In the genomic region with DNA sequence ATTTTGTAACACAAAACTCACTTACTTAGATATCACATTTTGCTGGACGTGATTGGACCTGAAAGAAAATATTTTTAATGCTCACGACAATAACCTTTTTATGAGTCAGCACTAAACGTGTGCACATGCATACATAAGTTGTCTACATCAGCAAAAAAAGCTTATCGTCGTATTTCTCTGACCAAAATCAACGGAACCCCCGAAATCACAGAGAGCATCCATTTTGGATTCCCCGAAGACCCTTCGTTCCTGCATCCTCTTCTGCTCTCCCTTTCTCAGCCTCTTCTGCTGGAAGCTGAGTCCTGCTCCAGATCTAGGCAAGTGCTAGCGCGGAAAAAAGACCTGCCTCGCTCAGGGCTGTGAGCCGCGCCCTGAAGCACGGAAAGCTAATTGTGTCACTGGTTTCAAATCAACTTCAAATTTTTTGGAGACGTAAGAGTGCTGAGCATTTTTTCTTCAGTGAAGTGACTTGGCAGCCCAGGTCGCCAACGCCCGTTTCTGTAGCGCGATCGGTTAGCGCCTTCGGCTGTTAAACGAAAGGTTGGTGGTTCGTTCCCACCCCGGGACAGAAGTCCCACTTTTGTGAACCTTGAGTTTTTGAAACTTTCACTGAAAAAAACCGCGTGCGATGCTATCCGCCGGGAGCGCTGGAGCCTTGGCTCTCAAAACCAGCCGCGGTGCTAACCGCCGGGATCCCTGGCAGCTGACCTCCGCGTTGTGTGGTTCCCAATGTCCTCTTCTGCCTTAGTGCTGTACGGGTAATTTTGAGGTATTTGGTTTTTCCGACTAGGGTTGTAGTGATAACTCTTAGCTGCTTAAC, we compare ENCODE assay signal across 8 cellular contexts. TPM values are rescaled to one million over a fixed set of nuclear protein-coding genes. Genes with fewer than 3 reads are reported as not detected.
DNase-seq lines count a peak whose midpoint lies in the region; ATAC-seq lines count a peak whose summit lies in the region.
"Not testable (repeated sequence)": the region's sequence is repeated elsewhere in the genome, so short reads cannot be mapped to it uniquely, and the experiment has no call there.

No MANE protein-coding gene starts in this region.

- not testable (repeated sequence) for H3K27ac ChIP-seq in ACC112 (ENCODE audit: low read depth, low read length); SJCRH30

- H2AFZ ChIP-seq in ACC112 (ENCODE audit: low read length, unreplicated experiment) = peak overlapping the region; percentile 76

- H3K79me2 ChIP-seq in ACC112 (ENCODE audit: control insufficient read depth, insufficient read depth, low read length, unreplicated experiment) = not testable (repeated sequence)

- peak; percentile 54 for DNase-seq in HPDE6-E6E7 (ENCODE audit: extremely low spot score)
- DNase-seq in SJCRH30 = peak; percentile 13 to 41
- DNase-seq in activated T-helper 9 cell treated with anti-CD3 and anti-CD28 coated beads, Interleukin-2, amount 50 U/mL, for 16 hours (ENCODE audit: low read depth) = peak; percentile 47
- peak; percentile 41 to 64 for DNase-seq in memory B cell (ENCODE audit: low spot score in 2 of 2)
- DNase-seq in stimulated activated CD4-positive, alpha-beta T cell treated with anti-CD3 and anti-CD28 coated beads, Interleukin-1b, Interleukin-23, amount 100 ng/mL, for 24 hours (ENCODE audit: low read depth in 4 of 4, low spot score in 1 of 4) = peak; percentile 59 to 88 (median 74)

- H3K4me3 Mint-ChIP-seq in memory B cell = peak overlapping the region; percentile 94

- not testable (repeated sequence) for H3K36me3 ChIP-seq in ACC112 (ENCODE audit: insufficient read depth, low read length); SJCRH30

- ATAC-seq in GM18868 (IDR thresholded peaks at IDR 0.05; ENCODE audit: unreplicated experiment) (peak; percentile 39), esophagus mucosa (peak; percentile 87), memory B cell (ENCODE audit: low read depth) (peak; percentile 69)

- H3K27me3 ChIP-seq in ACC112 (ENCODE audit: insufficient read depth, low read length); SJCRH30: not testable (repeated sequence)

- H3K9me3 ChIP-seq in SJCRH30 (replicated peaks) = not testable (repeated sequence)

- H3K4me3 ChIP-seq in ACC112 (ENCODE audit: low read depth, low read length) = peak overlapping the region; percentile 79
- peak overlapping the region; percentile 22; the same call in 1 of the 2 replicates for H3K4me3 ChIP-seq in SJCRH30

- H3K27ac Mint-ChIP-seq in memory B cell = peak overlapping the region; percentile 94

- not testable (repeated sequence) for H3K4me1 ChIP-seq in ACC112 (ENCODE audit: control insufficient read depth, insufficient read depth, low read length, unreplicated experiment); SJCRH30

- H3K4me1 Mint-ChIP-seq in memory B cell = peaks cover 15% of the 10 kb centered on the region

- not testable (repeated sequence) for H3K9me3 Mint-ChIP-seq in memory B cell

- H3K36me3 Mint-ChIP-seq in memory B cell = not testable (repeated sequence)

- not testable (repeated sequence) for H3K27me3 Mint-ChIP-seq in memory B cell

RNA-seq across cellular contexts. Expression of gene FCGR3B, which starts 9.6 kb away (rescaled TPM):
- total RNA-seq in SJCRH30 (2014; rRNA removed; shearing (Covaris generic)) = not detected in 2 replicates
- total RNA-seq in esophagus mucosa = 0.64 TPM

RNA-seq across cellular contexts. Expression of gene FCGR2B, which starts 41.6 kb away (rescaled TPM):
- total RNA-seq in SJCRH30 (2014; rRNA removed; shearing (Covaris generic)) = not detected in 2 replicates
- 0.80 TPM for total RNA-seq in esophagus mucosa
